ENCODE assay signal across 24 cellular contexts in the genomic region with DNA sequence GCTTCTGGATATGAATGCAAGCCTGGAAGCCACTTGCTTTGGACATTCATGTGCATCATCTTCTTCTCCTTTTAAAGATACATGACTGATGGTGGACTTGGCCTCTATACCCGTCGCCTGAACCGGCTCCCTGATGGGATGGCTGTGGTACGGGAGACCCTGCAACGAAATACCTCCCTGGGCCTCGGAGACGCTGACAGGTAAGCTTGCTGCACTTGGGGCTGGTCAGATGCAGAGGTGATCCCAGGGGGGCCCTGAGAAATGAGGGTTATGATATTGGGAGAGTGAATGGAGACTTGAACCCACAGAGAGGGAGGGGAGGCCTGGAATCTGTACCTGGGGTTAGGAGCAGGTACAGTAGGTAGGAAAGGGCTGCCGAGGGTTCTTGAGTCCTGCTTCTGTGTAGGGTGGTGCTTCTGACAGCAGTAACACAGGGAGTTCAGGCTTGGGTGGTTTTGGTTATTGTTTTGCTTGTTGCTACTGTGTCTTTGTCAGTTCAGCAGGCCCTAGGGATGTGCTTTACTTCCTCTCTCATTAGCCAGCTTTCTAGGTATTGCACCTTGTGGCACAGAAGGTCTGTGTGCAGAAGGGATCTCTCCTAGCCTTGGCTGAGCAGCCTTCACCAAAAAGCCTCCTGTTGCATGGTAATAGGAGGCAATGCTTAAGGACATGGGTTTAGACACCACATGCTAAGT.
DNase-seq lines count a peak whose midpoint lies in the region; ATAC-seq, FAIRE-seq and TF ChIP-seq lines count a peak whose summit lies in the region.
"Had no signal": no experiment of that assay in that cellular context is flagged by ENCODE, and none has a peak within 500 bp of the region (broad histone marks: within the 10 kb centered on the region; RNA-seq: fewer than 3 reads in every experiment).

No MANE protein-coding gene starts in this region.

- POLR2A ChIA-PET in GM12878 (lab: Charles Lee), result no interaction called here

- intact Hi-C loops in GM12878 (cut with micrococcal nuclease; ENCODE audit: unreplicated experiment), result no loop called here
- intact Hi-C loops in activated naive CD4-positive, alpha-beta T cell treated with anti-CD3 and anti-CD28 coated beads for 36 hours (cut with micrococcal nuclease), result loop anchor here (10.0 kb wide), 1 partner anchor 61 kb away; no protein-coding TSS in a partner anchor

- no peaks in the 10 kb centered on the region for H3K36me3 ChIP-seq in BLaER1 treated with 17β-estradiol and CSF1 and Interleukin-3, amounts not matched to agents 10 nM and 100 nM
- H3K36me3 ChIP-seq in GM12878 (ENCODE audit: control insufficient read depth in 2 of 2, insufficient read depth in 2 of 2, low read length in 1 of 2), result no peaks in the 10 kb centered on the region

- CTCF ChIA-PET in GM12878 (lab: Yijun Ruan, JAX), result no interaction called here
- CTCF ChIA-PET in activated naive CD4-positive, alpha-beta T cell treated with anti-CD3 and anti-CD28 coated beads for 36 hours (lab: Charles Lee), result no interaction called here

- H3K27me3 ChIP-seq in BLaER1 treated with 17β-estradiol and CSF1 and Interleukin-3, amounts not matched to agents 10 nM and 100 nM, result no peaks in the 10 kb centered on the region
- no peaks in the 10 kb centered on the region for H3K27me3 ChIP-seq in GM12878 (replicated peaks in 1 of 2; ENCODE audit: control insufficient read depth in 2 of 2, insufficient read depth in 2 of 2, low read length in 1 of 2)
- H3K27me3 ChIP-seq: brain microvascular endothelial cell, foreskin keratinocyte had no signal

- DNase-seq in GM12878 (ENCODE audit: low read depth, low spot score) (no peak), renal cortical epithelial cell (ENCODE audit: low read depth) (peak; percentile 47), HK-2 (ENCODE audit: unreplicated experiment) (no peak), mesenteric fat pad (ENCODE audit: low spot score) (no peak)
- no peak for DNase-seq in activated naive CD4-positive, alpha-beta T cell treated with anti-CD3 and anti-CD28 coated beads for 36 hours
- DNase-seq in activated naive CD4-positive, alpha-beta T cell treated with Interleukin-2 at 50 U/mL for 16 hours, result no peak
- DNase-seq: ACHN; activated CD4-positive, CD25-positive, alpha-beta regulatory T cell treated with anti-CD3 and anti-CD28 coated beads, Interleukin-2, amount 50 U/mL, for 72 hours; activated CD8-positive, alpha-beta memory T cell treated with anti-CD3 and anti-CD28 coated beads for 24 hours; brain microvascular endothelial cell; CD4-positive, alpha-beta T cell; cortex of kidney; DMS79; KBM-7; MV-4-11; NCI-H1930; NCI-H510A treated with DMSO at 0.1 percent for 48 hours; nephron progenitor cell had no signal

- H3K79me2 ChIP-seq in GM12878 (ENCODE audit: control insufficient read depth, insufficient read depth, low read length), result no peaks in the 10 kb centered on the region

- TF ChIP-seq CTCF in GM12878 (IDR thresholded peaks at IDR 0.05 in 2 of 3, conservative IDR thresholded peaks at IDR 0.05 in 1 of 3; ENCODE audit: control insufficient read depth in 2 of 3, extremely low read depth in 1 of 3, insufficient read depth in 1 of 3, low read depth in 3 of 3, low read length in 3 of 3), result no peak

- ATAC-seq in HG03175 (IDR thresholded peaks at IDR 0.05; ENCODE audit: unreplicated experiment) (peak; percentile 58), GM12878 (peak; percentile 68)
- ATAC-seq: foreskin keratinocyte had no signal

- RAD21 ChIA-PET in GM12878 (lab: Charles Lee; ENCODE audit: unreplicated experiment), result no interaction called here

- in situ Hi-C loops in GM12878 (cut with MboI), result no loop called here

- SMC1A ChIA-PET in GM12878 (lab: Charles Lee; ENCODE audit: uncharacterized antibody, unreplicated experiment), result interaction anchor here (1.0 to 1.4 kb wide), 2 partner anchors 33 to 73 kb away, joined by 3 read pairs; no protein-coding TSS in a partner anchor

- peaks cover 15% of the 10 kb centered on the region for H3K27me3 Mint-ChIP-seq in activated naive CD4-positive, alpha-beta T cell treated with anti-CD3 and anti-CD28 coated beads for 36 hours (ENCODE audit: low read depth)
- H3K27me3 Mint-ChIP-seq: CD4-positive, alpha-beta T cell had no signal

- H3K27ac ChIP-seq in BLaER1 treated with 17β-estradiol and CSF1 and Interleukin-3, amounts not matched to agents 10 nM and 100 nM, result no peak overlapping the region
- H3K27ac ChIP-seq in GM12878 (ENCODE audit: control insufficient read depth, insufficient read depth), result no peak overlapping the region
- H3K27ac ChIP-seq: brain microvascular endothelial cell, foreskin keratinocyte, SK-N-MC had no signal

- H3K4me3 ChIP-seq in BLaER1 treated with 17β-estradiol and CSF1 and Interleukin-3, amounts not matched to agents 10 nM and 100 nM, result no peak overlapping the region
- H3K4me3 ChIP-seq in GM12878, result no peak overlapping the region
- H3K4me3 ChIP-seq: SK-N-MC had no signal

- H3K9me3 ChIP-seq in BLaER1 treated with 17β-estradiol and CSF1 and Interleukin-3, amounts not matched to agents 10 nM and 100 nM (replicated peaks in 1 of 11), result no peaks in the 10 kb centered on the region
- H3K9me3 ChIP-seq in GM12878 (replicated peaks; ENCODE audit: control insufficient read depth, insufficient read depth, low read length), result no peaks in the 10 kb centered on the region

- peaks cover 6 to 24% (median 21%) of the 10 kb centered on the region in 10 experiments for H3K4me1 ChIP-seq in BLaER1 treated with 17β-estradiol and CSF1 and Interleukin-3, amounts not matched to agents 10 nM and 100 nM
- peaks cover 6% of the 10 kb centered on the region for H3K4me1 ChIP-seq in GM12878 (ENCODE audit: control insufficient read depth, insufficient read depth, low read length)

- WGBS in GM12878 (ENCODE audit: insufficient coverage, insufficient replicate concordance, low lambda C conversion rate, missing lambda C conversion rate), result 73% methylated on average over 8 of the region's 8 CpGs

- no peak for TF ChIP-seq EP300 in GM12878 (IDR thresholded peaks at IDR 0.05; ENCODE audit: borderline replicate concordance in 1 of 2, control insufficient read depth in 1 of 2, low read depth in 2 of 2, low read length in 2 of 2)

- no peak for TF ChIP-seq POLR2A in GM12878 (IDR thresholded peaks at IDR 0.05; ENCODE audit: low read depth, low read length)

- H3K36me3 Mint-ChIP-seq in activated naive CD4-positive, alpha-beta T cell treated with anti-CD3 and anti-CD28 coated beads for 36 hours (ENCODE audit: low read depth), result no peaks in the 10 kb centered on the region

- no peak overlapping the region for H3K27ac Mint-ChIP-seq in activated naive CD4-positive, alpha-beta T cell treated with anti-CD3 and anti-CD28 coated beads for 36 hours
- H3K27ac Mint-ChIP-seq: activated T-helper 1 cell treated with anti-CD3 and anti-CD28 coated beads, Interleukin-12 subunit alpha, Interleukin-12 subunit beta, Interleukin-2, Interleukin-4 antibody, amounts not matched to agents 30 ng/mL and 10 ng/mL and 1 ng/mL, durations not matched to agents 14 hours and 24 hours and 36 hours; CD4-positive, alpha-beta T cell; nephron progenitor cell had no signal

- H3K4me1 Mint-ChIP-seq in activated naive CD4-positive, alpha-beta T cell treated with anti-CD3 and anti-CD28 coated beads for 36 hours (ENCODE audit: low read depth), result peaks cover 3% of the 10 kb centered on the region

- peak overlapping the region in 1 of 11 experiments; percentile 18; a peak in 1 of 22 replicates for H3K9ac ChIP-seq in BLaER1 treated with 17β-estradiol and CSF1 and Interleukin-3, amounts not matched to agents 10 nM and 100 nM
- H3K9ac ChIP-seq in GM12878 (ENCODE audit: control insufficient read depth, insufficient read depth, low read length), result no peak overlapping the region

- peak overlapping the region in 9 of 11 experiments; percentile 6 to 72 (median 56); a peak in 14 of 22 replicates for H3K4me2 ChIP-seq in BLaER1 treated with 17β-estradiol and CSF1 and Interleukin-3, amounts not matched to agents 10 nM and 100 nM
- H3K4me2 ChIP-seq in GM12878 (ENCODE audit: control insufficient read depth, insufficient read depth), result no peak overlapping the region

- TF ChIP-seq RAD21 in GM12878 (IDR thresholded peaks at IDR 0.05; ENCODE audit: insufficient read depth, low read depth, low read length), result no peak

- H2AFZ ChIP-seq in GM12878 (ENCODE audit: control insufficient read depth, low read depth, low read length), result no peak overlapping the region

- H3K9me3 Mint-ChIP-seq in activated naive CD4-positive, alpha-beta T cell treated with anti-CD3 and anti-CD28 coated beads for 36 hours, result no peaks in the 10 kb centered on the region
- H3K9me3 Mint-ChIP-seq: activated T-helper 1 cell treated with anti-CD3 and anti-CD28 coated beads, Interleukin-12 subunit alpha, Interleukin-12 subunit beta, Interleukin-2, Interleukin-4 antibody, amounts not matched to agents 30 ng/mL and 10 ng/mL and 1 ng/mL, durations not matched to agents 14 hours and 24 hours and 36 hours; CD4-positive, alpha-beta T cell; nephron progenitor cell had no signal

- BruUV-seq in GM12878 (replicated peaks; lab: Mats Ljungman, UMichigan), result no TSS peak

- H3K4me3 Mint-ChIP-seq in activated naive CD4-positive, alpha-beta T cell treated with anti-CD3 and anti-CD28 coated beads for 36 hours, result no peak overlapping the region
- H3K4me3 Mint-ChIP-seq: activated T-helper 1 cell treated with anti-CD3 and anti-CD28 coated beads, Interleukin-12 subunit alpha, Interleukin-12 subunit beta, Interleukin-2, Interleukin-4 antibody, amounts not matched to agents 30 ng/mL and 10 ng/mL and 1 ng/mL, durations not matched to agents 14 hours and 24 hours and 36 hours; CD4-positive, alpha-beta T cell; nephron progenitor cell had no signal

- no peaks in the 10 kb centered on the region for H4K20me1 ChIP-seq in BLaER1 treated with 17β-estradiol and CSF1 and Interleukin-3, amounts not matched to agents 10 nM and 100 nM
- H4K20me1 ChIP-seq in GM12878 (ENCODE audit: control insufficient read depth, insufficient read depth), result no peaks in the 10 kb centered on the region

- no peak for FAIRE-seq in GM12878 (lab: Jason Lieb, UNC)
- FAIRE-seq: keratinocyte had no signal

TF ChIP-seq in GM12878, 131 proteins besides CTCF, POLR2A, EP300 and RAD21:
- TF ChIP-seq SPI1 (IDR thresholded peaks at IDR 0.05; ENCODE audit: borderline replicate concordance, insufficient read depth, low read depth, low read length), result peak; percentile 35; the same call in 1 of the 2 replicates
- TF ChIP-seq, protein P1, sequence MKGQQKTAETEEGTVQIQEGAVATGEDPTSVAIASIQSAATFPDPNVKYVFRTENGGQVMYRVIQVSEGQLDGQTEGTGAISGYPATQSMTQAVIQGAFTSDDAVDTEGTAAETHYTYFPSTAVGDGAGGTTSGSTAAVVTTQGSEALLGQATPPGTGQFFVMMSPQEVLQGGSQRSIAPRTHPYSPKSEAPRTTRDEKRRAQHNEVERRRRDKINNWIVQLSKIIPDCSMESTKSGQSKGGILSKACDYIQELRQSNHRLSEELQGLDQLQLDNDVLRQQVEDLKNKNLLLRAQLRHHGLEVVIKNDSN (IDR thresholded peaks at IDR 0.05; ENCODE audit: borderline replicate concordance, extremely low read length, insufficient read depth, low read depth, low read length), result no peak
